Comparison of ENCODE assay signal across 14 cellular contexts in the genomic region with DNA sequence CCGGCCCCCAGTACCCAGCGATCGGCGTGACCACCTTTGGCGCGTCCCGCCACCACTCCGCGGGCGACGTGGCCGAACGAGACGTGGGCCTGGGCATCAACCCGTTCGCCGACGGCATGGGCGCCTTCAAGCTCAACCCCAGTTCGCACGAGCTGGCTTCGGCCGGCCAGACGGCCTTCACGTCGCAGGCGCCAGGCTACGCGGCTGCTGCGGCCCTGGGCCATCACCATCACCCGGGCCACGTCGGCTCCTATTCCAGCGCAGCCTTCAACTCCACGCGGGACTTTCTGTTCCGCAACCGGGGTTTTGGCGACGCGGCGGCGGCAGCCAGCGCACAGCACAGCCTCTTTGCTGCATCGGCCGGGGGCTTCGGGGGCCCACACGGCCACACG. TPM values are rescaled to one million over a fixed set of nuclear protein-coding genes. Genes with fewer than 3 reads are reported as not detected.
DNase-seq lines count a peak whose midpoint lies in the region; ATAC-seq, FAIRE-seq and TF ChIP-seq lines count a peak whose summit lies in the region.
"Had no signal": no experiment of that assay in that cellular context is flagged by ENCODE, and none has a peak within 500 bp of the region (broad histone marks: within the 10 kb centered on the region; RNA-seq: fewer than 3 reads in every experiment).

No MANE protein-coding gene starts in this region.

- peak overlapping the region; percentile 33 for H2AFZ ChIP-seq in neuron (ENCODE audit: low read depth, low read length)

- no peak for TF ChIP-seq POLR2A in A549 (IDR thresholded peaks at IDR 0.05; ENCODE audit: low read length)

- no peak overlapping the region for H3K9ac ChIP-seq in HUES48 (ENCODE audit: low read depth, low read length)

- peak overlapping the region; percentile 77 for H3K4me2 ChIP-seq in A549

- TF ChIP-seq CTCF in A549 (IDR thresholded peaks at IDR 0.05) = no peak

- H3K4me3 ChIP-seq in A549 (peak overlapping the region; percentile 42), HUES48 (ENCODE audit: low read depth, low read length) (peak overlapping the region; percentile 31; the same call in 1 of the 2 replicates), neuron (ENCODE audit: low read length) (peak overlapping the region; percentile 58)
- H3K4me3 ChIP-seq in effector memory CD4-positive, alpha-beta T cell (ENCODE audit: insufficient read depth, low read depth, low read length, poor library complexity, severe bottlenecking) = peak overlapping the region; percentile 11

- H3K27ac ChIP-seq in A549 = no peak overlapping the region
- no peak overlapping the region for H3K27ac ChIP-seq in HUES48 (ENCODE audit: low read depth, low read length)
- no peak overlapping the region for H3K27ac ChIP-seq in effector memory CD4-positive, alpha-beta T cell (ENCODE audit: insufficient read depth, low read length, poor library complexity, severe bottlenecking)
- H3K27ac ChIP-seq: gastroesophageal sphincter had no signal

- H3K36me3 ChIP-seq in HUES48 (ENCODE audit: control insufficient read depth, insufficient read depth, low read length) = no peaks in the 10 kb centered on the region
- no peaks in the 10 kb centered on the region for H3K36me3 ChIP-seq in effector memory CD4-positive, alpha-beta T cell (ENCODE audit: control insufficient read depth, insufficient read depth, low read length)
- H3K36me3 ChIP-seq in neuron (ENCODE audit: insufficient read depth, low read length) = peaks cover 22% of the 10 kb centered on the region
- H3K36me3 ChIP-seq: BE2C, gastroesophageal sphincter had no signal

- peaks cover 100% of the 10 kb centered on the region for H3K27me3 ChIP-seq in HUES48 (ENCODE audit: control insufficient read depth, insufficient read depth, low read length)
- H3K27me3 ChIP-seq in effector memory CD4-positive, alpha-beta T cell (replicated peaks; ENCODE audit: control insufficient read depth, insufficient read depth, low read length, poor library complexity, severe bottlenecking) = peaks cover 68% of the 10 kb centered on the region
- H3K27me3 ChIP-seq in neuron (ENCODE audit: insufficient read depth, low read length) = no peaks in the 10 kb centered on the region

- WGBS in A549 (ENCODE audit: missing lambda C conversion rate) = 92% methylated on average over 31 of the region's 49 CpGs

- DNase-seq in A549 (ENCODE audit: low read depth in 1 of 2, low spot score in 1 of 2) (no peak), activated gamma-delta T cell (lab: John Stamatoyannopoulos, UW) (no peak), NCI-H2196 (lab: John Stamatoyannopoulos, UW; ENCODE audit: unreplicated experiment) (no peak), NK-92 (lab: John Stamatoyannopoulos, UW; ENCODE audit: unreplicated experiment) (no peak)
- DNase-seq in effector memory CD4-positive, alpha-beta T cell = no peak
- DNase-seq: activated B cell treated with CpG ODN at 0.5 μM for 24 hours; BE2C; naive B cell; NCI-H2081 treated with DMSO at 0.1 percent for 48 hours; stimulated activated CD4-positive, alpha-beta T cell treated with anti-CD3 and anti-CD28 coated beads, Interleukin-4, amount 100 ng/mL, for 24 hours had no signal

- POLR2A ChIA-PET in A549 (lab: Yijun Ruan, JAX) = no interaction called here

- CTCF ChIA-PET in A549 (lab: Yijun Ruan, JAX) = interaction anchor here (0.6 kb wide), 1 partner anchor 1405 kb away, joined by 3 read pairs; no protein-coding TSS in a partner anchor

- H3K4me1 ChIP-seq in A549 (no peaks in the 10 kb centered on the region), HUES48 (ENCODE audit: control insufficient read depth, insufficient read depth, low read length) (peaks cover 55% of the 10 kb centered on the region), neuron (ENCODE audit: insufficient read depth, low read length) (peaks cover 42% of the 10 kb centered on the region)
- peaks cover 13% of the 10 kb centered on the region for H3K4me1 ChIP-seq in effector memory CD4-positive, alpha-beta T cell (ENCODE audit: control insufficient read depth, insufficient read depth, low read length, poor library complexity, severe bottlenecking)
- H3K4me1 ChIP-seq: BE2C had no signal

- no peak for ATAC-seq in A549
- no peak for ATAC-seq in GM21576 (IDR thresholded peaks at IDR 0.05; ENCODE audit: unreplicated experiment)

- no peak for FAIRE-seq in A549 (lab: Jason Lieb, UNC)

- H3K9me3 ChIP-seq in A549 (no peaks in the 10 kb centered on the region), HUES48 (ENCODE audit: control insufficient read depth, insufficient read depth, low read length) (no peaks in the 10 kb centered on the region), neuron (ENCODE audit: low read length) (peaks cover 4% of the 10 kb centered on the region)
- H3K9me3 ChIP-seq in effector memory CD4-positive, alpha-beta T cell (ENCODE audit: control insufficient read depth, low read length) = no peaks in the 10 kb centered on the region

- TF ChIP-seq EP300 in A549 (IDR thresholded peaks at IDR 0.05) = no peak

- no peak for TF ChIP-seq RAD21 in A549 (conservative IDR thresholded peaks at IDR 0.05 in 1 of 2, IDR thresholded peaks at IDR 0.05 in 1 of 2)

TF ChIP-seq in A549, 52 proteins besides CTCF, POLR2A, EP300 and RAD21:
- no peak for TF ChIP-seq CEBPB (IDR thresholded peaks at IDR 0.05)
- TF ChIP-seq ZC3H11A (IDR thresholded peaks at IDR 0.05) = no peak

RNA-seq across cellular contexts. Expression of gene ZIC1, which starts 1.0 kb away (rescaled TPM):
- 0.01 and 0.03 TPM in 2 replicates for polyA plus RNA-seq in A549 (2011; rRNA removed)
- 0.09 and 0.17 TPM in 2 replicates for polyA plus RNA-seq in A549 (2012; cell fraction: cytosol; rRNA removed)
- polyA plus RNA-seq in A549 (2012; cell fraction: nucleus; rRNA removed) = 0.70 TPM in 1 of 2 replicates, not detected in the other
- 0.07 TPM in 1 of 3 replicates, not detected in the others for polyA plus RNA-seq in A549 (2017; fragmentation: RNase III; extraction: RNeasy Plus Mini Kit Qiagen cat#74134 plus additional on column Dnase treatment)
- not detected in 2 replicates for polyA minus RNA-seq in A549 (2011; rRNA and poly(A)+ RNA removed)

RNA-seq across cellular contexts. Expression of gene ZIC4, which starts 3.8 kb away (rescaled TPM):
- not detected in 2 replicates for polyA plus RNA-seq in A549 (2011; rRNA removed)
- polyA plus RNA-seq in A549 (2012; cell fraction: cytosol; rRNA removed) = not detected in 2 replicates
- not detected in 2 replicates for polyA plus RNA-seq in A549 (2012; cell fraction: nucleus; rRNA removed)
- not detected in 3 replicates for polyA plus RNA-seq in A549 (2017; fragmentation: RNase III; extraction: RNeasy Plus Mini Kit Qiagen cat#74134 plus additional on column Dnase treatment)
- polyA minus RNA-seq in A549 (2011; rRNA and poly(A)+ RNA removed) = not detected in 2 replicates
